In genomic region chr3:60304103-60304502, GRCh38 we compare ENCODE assay signal across 1 cellular context.
A peak's percentile ranks its signal among the peaks of the same experiment; 100 is the strongest.
TF ChIP-seq lines count a peak whose summit lies in the region.

No MANE protein-coding gene starts in this region.

TF ChIP-seq in liver, 16 proteins besides CTCF, POLR2A, EP300 and RAD21 (continued from another document):
- TF ChIP-seq ZBTB33 (IDR thresholded peaks at IDR 0.05) = no peak
- no peak for TF ChIP-seq MAX (IDR thresholded peaks at IDR 0.05)
- peak; percentile 28 for TF ChIP-seq SP1 (IDR thresholded peaks at IDR 0.05)
- TF ChIP-seq HNF4G (IDR thresholded peaks at IDR 0.05) = no peak
- TF ChIP-seq, protein P1, sequence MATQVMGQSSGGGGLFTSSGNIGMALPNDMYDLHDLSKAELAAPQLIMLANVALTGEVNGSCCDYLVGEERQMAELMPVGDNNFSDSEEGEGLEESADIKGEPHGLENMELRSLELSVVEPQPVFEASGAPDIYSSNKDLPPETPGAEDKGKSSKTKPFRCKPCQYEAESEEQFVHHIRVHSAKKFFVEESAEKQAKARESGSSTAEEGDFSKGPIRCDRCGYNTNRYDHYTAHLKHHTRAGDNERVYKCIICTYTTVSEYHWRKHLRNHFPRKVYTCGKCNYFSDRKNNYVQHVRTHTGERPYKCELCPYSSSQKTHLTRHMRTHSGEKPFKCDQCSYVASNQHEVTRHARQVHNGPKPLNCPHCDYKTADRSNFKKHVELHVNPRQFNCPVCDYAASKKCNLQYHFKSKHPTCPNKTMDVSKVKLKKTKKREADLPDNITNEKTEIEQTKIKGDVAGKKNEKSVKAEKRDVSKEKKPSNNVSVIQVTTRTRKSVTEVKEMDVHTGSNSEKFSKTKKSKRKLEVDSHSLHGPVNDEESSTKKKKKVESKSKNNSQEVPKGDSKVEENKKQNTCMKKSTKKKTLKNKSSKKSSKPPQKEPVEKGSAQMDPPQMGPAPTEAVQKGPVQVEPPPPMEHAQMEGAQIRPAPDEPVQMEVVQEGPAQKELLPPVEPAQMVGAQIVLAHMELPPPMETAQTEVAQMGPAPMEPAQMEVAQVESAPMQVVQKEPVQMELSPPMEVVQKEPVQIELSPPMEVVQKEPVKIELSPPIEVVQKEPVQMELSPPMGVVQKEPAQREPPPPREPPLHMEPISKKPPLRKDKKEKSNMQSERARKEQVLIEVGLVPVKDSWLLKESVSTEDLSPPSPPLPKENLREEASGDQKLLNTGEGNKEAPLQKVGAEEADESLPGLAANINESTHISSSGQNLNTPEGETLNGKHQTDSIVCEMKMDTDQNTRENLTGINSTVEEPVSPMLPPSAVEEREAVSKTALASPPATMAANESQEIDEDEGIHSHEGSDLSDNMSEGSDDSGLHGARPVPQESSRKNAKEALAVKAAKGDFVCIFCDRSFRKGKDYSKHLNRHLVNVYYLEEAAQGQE (IDR thresholded peaks at IDR 0.05) = no peak
- TF ChIP-seq EGR1 (IDR thresholded peaks at IDR 0.05; ENCODE audit: low read depth in 2 of 2) = no peak
- no peak for TF ChIP-seq FOXA2 (IDR thresholded peaks at IDR 0.05)
- TF ChIP-seq ATF3 (IDR thresholded peaks at IDR 0.05) = no peak
- no peak for TF ChIP-seq FOXA1 (IDR thresholded peaks at IDR 0.05)
- TF ChIP-seq NR2F2 (IDR thresholded peaks at IDR 0.05) = no peak
